Comparison of ENCODE assay signal across 33 cellular contexts in genomic region chr3:144877356-144877755, GRCh38.
"Had no signal": no experiment of that assay in that cellular context is flagged by ENCODE, and none has a peak within 500 bp of the region (broad histone marks: within the 10 kb centered on the region; RNA-seq: fewer than 3 reads in every experiment).

No MANE protein-coding gene starts in this region.

- H3K4me1 ChIP-seq: adrenal gland, body of pancreas, breast epithelium had no signal

- FAIRE-seq: astrocyte had no signal

- ATAC-seq: activated CD8-positive, alpha-beta T cell treated with anti-CD3 and anti-CD28 coated beads for 36 hours; activated naive CD4-positive, alpha-beta T cell treated with anti-CD3 and anti-CD28 coated beads, Interleukin-2, amount 50 U/mL, for 72 hours; activated T-cell treated with anti-CD3 and anti-CD28 coated beads, Interleukin-2, amount 50 U/mL, for 4 hours; activated T-cell treated with anti-CD3 and anti-CD28 coated beads, Interleukin-2, amount 50 U/mL, for 72 hours; activated T-helper 17 cell treated with anti-CD3 and anti-CD28 coated beads, Interleukin-2, amount 50 U/mL, for 72 hours; body of pancreas had no signal

- DNase-seq: activated B cell treated with CpG ODN at 0.5 μM for 24 hours; activated CD4-positive, alpha-beta memory T cell treated with anti-CD3 and anti-CD28 coated beads for 36 hours; activated CD4-positive, alpha-beta T cell treated with anti-CD3 and anti-CD28 coated beads for 4 hours; activated CD4-positive, alpha-beta T cell treated with anti-CD3 and anti-CD28 coated beads, Interleukin-2, amount 10 ng/mL, durations not matched to agents 24 days and 14 days; activated CD4-positive, alpha-beta T cell treated with anti-CD3 and anti-CD28 coated beads, Interleukin-2, amount 50 U/mL, for 1 hour; activated CD4-positive, alpha-beta T cell treated with anti-CD3 and anti-CD28 coated beads, Interleukin-2, amount 50 U/mL, for 4 hours; activated CD4-positive, CD25-positive, alpha-beta regulatory T cell treated with anti-CD3 and anti-CD28 coated beads, Interleukin-2, amount 50 U/mL, for 72 hours; activated CD8-positive, alpha-beta memory T cell treated with anti-CD3 and anti-CD28 coated beads, Interleukin-2, amount 50 U/mL, for 4 hours; activated CD8-positive, alpha-beta T cell treated with anti-CD3 and anti-CD28 coated beads for 36 hours; activated effector memory CD4-positive, alpha-beta T cell treated with anti-CD3 and anti-CD28 coated beads, Interleukin-2, amount 50 U/mL, for 16 hours; activated gamma-delta T cell treated with Interleukin-2 at 50 U/mL for 16 hours; activated naive CD4-positive, alpha-beta T cell; activated naive CD4-positive, alpha-beta T cell treated with anti-CD3 and anti-CD28 coated beads for 36 hours; activated naive CD4-positive, alpha-beta T cell treated with anti-CD3 and anti-CD28 coated beads, Interleukin-2, amount 50 U/mL, for 16 hours; activated naive CD8-positive, alpha-beta T cell treated with anti-CD3 and anti-CD28 coated beads for 36 hours; activated T-cell treated with anti-CD3 and anti-CD28 coated beads for 4 hours; activated T-cell treated with anti-CD3 and anti-CD28 coated beads, Interleukin-2, amount 50 U/mL, for 1 hour; activated T-cell treated with anti-CD3 and anti-CD28 coated beads, Interleukin-2, amount 50 U/mL, for 4 hours; activated T-cell treated with anti-CD3 and anti-CD28 coated beads, Interleukin-2, amount 50 U/mL, for 72 hours; adrenal gland; amniotic stem cell; aorta; body of pancreas; brain microvascular endothelial cell; central memory CD4-positive, alpha-beta T cell; T-helper 1 cell; T-helper 2 cell; T-helper 9 cell had no signal

- H3K36me3 ChIP-seq: adrenal gland, brain microvascular endothelial cell, breast epithelium had no signal

- H3K9me3 ChIP-seq: adrenal gland, body of pancreas, breast epithelium had no signal

- H3K27ac ChIP-seq: adrenal gland, body of pancreas, brain microvascular endothelial cell, breast epithelium, VCaP had no signal

- H3K27me3 ChIP-seq: adrenal gland, body of pancreas, brain microvascular endothelial cell, breast epithelium had no signal

- H3K4me3 ChIP-seq: adrenal gland, body of pancreas, breast epithelium had no signal
